ENCODE assay signal across 22 cellular contexts in genomic region chr12:83434600-83434999, GRCh38.
DNase-seq lines count a peak whose midpoint lies in the region; ATAC-seq and TF ChIP-seq lines count a peak whose summit lies in the region.
"Had no signal": no experiment of that assay in that cellular context is flagged by ENCODE, and none has a peak within 500 bp of the region (broad histone marks: within the 10 kb centered on the region; RNA-seq: fewer than 3 reads in every experiment).

No MANE protein-coding gene starts in this region.

- TF ChIP-seq CTCF in GM23338 (conservative IDR thresholded peaks at IDR 0.05; ENCODE audit: low read depth in 2 of 2) = peak; percentile 27 to 35; a peak in 3 of 4 replicates
- 0 out of 2 replicates have a peak, but pooled peaks have one; percentile 3 for TF ChIP-seq CTCF in MM.1S (IDR thresholded peaks at IDR 0.05; ENCODE audit: low read length)
- no peak for TF ChIP-seq CTCF in CD8-positive, alpha-beta T cell (IDR thresholded peaks at IDR 0.05)
- no peak for TF ChIP-seq CTCF in mesothelial cell of epicardium (IDR thresholded peaks at IDR 0.05; ENCODE audit: unreplicated experiment)

- DNase-seq in GM23338 (ENCODE audit: low spot score) = no peak
- DNase-seq in MM.1S = no peak
- peak; percentile 5 for DNase-seq in astrocyte of the hippocampus (ENCODE audit: low read depth, low spot score)
- DNase-seq in mesendoderm = peak; percentile 8
- no peak for DNase-seq in CD8-positive, alpha-beta T cell
- no peak for DNase-seq in mesothelial cell of epicardium (ENCODE audit: low spot score in 2 of 2, unreplicated experiment in 2 of 2)
- DNase-seq: activated CD4-positive, alpha-beta T cell treated with anti-CD3 and anti-CD28 coated beads, Interleukin-2, amount 50 U/mL, for 4 hours; activated naive CD4-positive, alpha-beta T cell; activated T-cell treated with anti-CD3 and anti-CD28 coated beads, Interleukin-2, amount 50 U/mL, for 72 hours; hypothalamus; KG1; NCI-H1436 treated with DMSO at 0.1 percent for 48 hours; NCI-H345; substantia nigra; T-helper 17 cell had no signal

- H2AK5ac ChIP-seq in mesendoderm (ENCODE audit: low read length) = no peak overlapping the region

- no peaks in the 10 kb centered on the region for H3K4me1 ChIP-seq in GM23338 (ENCODE audit: insufficient read depth)
- H3K4me1 ChIP-seq in MM.1S (ENCODE audit: low read length) = no peaks in the 10 kb centered on the region
- H3K4me1 ChIP-seq in mesendoderm (ENCODE audit: control insufficient read depth, low read depth, low read length) = no peaks in the 10 kb centered on the region
- H3K4me1 ChIP-seq in CD8-positive, alpha-beta T cell (ENCODE audit: insufficient read depth, low read length) = no peaks in the 10 kb centered on the region
- H3K4me1 ChIP-seq: SJSA1 had no signal

- H3K36me3 ChIP-seq in GM23338 (ENCODE audit: insufficient read depth) = no peaks in the 10 kb centered on the region
- H3K36me3 ChIP-seq in MM.1S (replicated peaks; ENCODE audit: insufficient read depth, low read length) = no peaks in the 10 kb centered on the region
- no peaks in the 10 kb centered on the region for H3K36me3 ChIP-seq in mesendoderm (ENCODE audit: control insufficient read depth, insufficient read depth, low read length)
- no peaks in the 10 kb centered on the region for H3K36me3 ChIP-seq in CD8-positive, alpha-beta T cell (ENCODE audit: insufficient read depth, low read length)
- H3K36me3 ChIP-seq: SJSA1 had no signal

- H4K5ac ChIP-seq in mesendoderm (ENCODE audit: low read length) = no peak overlapping the region

- H3K79me2 ChIP-seq in GM23338 (replicated peaks; ENCODE audit: insufficient read depth) (no peaks in the 10 kb centered on the region), MM.1S (ENCODE audit: low read length) (no peaks in the 10 kb centered on the region), mesendoderm (ENCODE audit: control insufficient read depth, insufficient read depth, low read length) (no peaks in the 10 kb centered on the region)

- WGBS in mesendoderm (ENCODE audit: extremely low coverage, insufficient coverage, low lambda C conversion rate) = no CpG with 5 or more reads among the region's 1 CpG

- H2AFZ ChIP-seq in GM23338 (no peak overlapping the region), MM.1S (ENCODE audit: low read length) (no peak overlapping the region)

- H3K9ac ChIP-seq in MM.1S (ENCODE audit: low read length) (no peak overlapping the region), mesendoderm (ENCODE audit: low read length) (no peak overlapping the region)

- CTCF ChIA-PET in CD8-positive, alpha-beta T cell (lab: Charles Lee) = no interaction called here

- H3K27me3 ChIP-seq in GM23338 (ENCODE audit: insufficient read depth) = no peaks in the 10 kb centered on the region
- H3K27me3 ChIP-seq in MM.1S (replicated peaks; ENCODE audit: insufficient read depth, low read length) = no peaks in the 10 kb centered on the region
- no peaks in the 10 kb centered on the region for H3K27me3 ChIP-seq in mesendoderm (ENCODE audit: insufficient read depth, low read length, poor library complexity)
- H3K27me3 ChIP-seq in CD8-positive, alpha-beta T cell (ENCODE audit: insufficient read depth, low read length) = no peaks in the 10 kb centered on the region
- H3K27me3 ChIP-seq: SJSA1 had no signal

- H3K9me2 ChIP-seq in GM23338 (ENCODE audit: insufficient read depth) = peaks cover 4% of the 10 kb centered on the region; the same call in 1 of the 2 replicates
- H3K9me2 ChIP-seq in MM.1S (replicated peaks; ENCODE audit: insufficient read depth, low read length) = no peaks in the 10 kb centered on the region

- H4K8ac ChIP-seq in mesendoderm (ENCODE audit: low read depth, low read length) = no peak overlapping the region

- H3K36me3 Mint-ChIP-seq in GM23338 (ENCODE audit: low read depth) = no peaks in the 10 kb centered on the region; the same call in 2 of the 3 replicates
- no peaks in the 10 kb centered on the region for H3K36me3 Mint-ChIP-seq in CD8-positive, alpha-beta T cell
- peaks cover 5% of the 10 kb centered on the region for H3K36me3 Mint-ChIP-seq in mesothelial cell of epicardium
- H3K36me3 Mint-ChIP-seq: brain; stimulated activated memory B cell treated with anti-CD40 and anti-IgM and Interleukin-4, amounts not matched to agents 10 μg/mL and 1 μg/mL and 100 μg/mL, for 72 hours; type B pancreatic cell had no signal

- no peak overlapping the region for H2BK120ac ChIP-seq in mesendoderm (ENCODE audit: low read depth, low read length)

- POLR2A ChIA-PET in CD8-positive, alpha-beta T cell (lab: Charles Lee) = no interaction called here

- H4K20me1 ChIP-seq in GM23338 (replicated peaks; ENCODE audit: insufficient read depth) (no peaks in the 10 kb centered on the region), MM.1S (ENCODE audit: insufficient read depth, low read length) (no peaks in the 10 kb centered on the region)

- peaks cover 3% of the 10 kb centered on the region; the same call in 1 of the 3 replicates for H3K4me1 Mint-ChIP-seq in GM23338
- H3K4me1 Mint-ChIP-seq in CD8-positive, alpha-beta T cell (ENCODE audit: low read depth) = no peaks in the 10 kb centered on the region
- no peaks in the 10 kb centered on the region for H3K4me1 Mint-ChIP-seq in mesothelial cell of epicardium
- H3K4me1 Mint-ChIP-seq: brain; nephron; stimulated activated memory B cell treated with anti-CD40 and anti-IgM and Interleukin-4, amounts not matched to agents 10 μg/mL and 1 μg/mL and 100 μg/mL, for 72 hours; T-helper 17 cell had no signal

- H3K9me3 ChIP-seq in MM.1S (replicated peaks; ENCODE audit: insufficient read depth, low read length) = no peaks in the 10 kb centered on the region
- no peaks in the 10 kb centered on the region for H3K9me3 ChIP-seq in CD8-positive, alpha-beta T cell (ENCODE audit: low read length)

- no peak overlapping the region for H3K56ac ChIP-seq in mesendoderm (ENCODE audit: low read length)

- no peaks in the 10 kb centered on the region for H3K79me1 ChIP-seq in mesendoderm (ENCODE audit: low read length)

- intact Hi-C loops in CD8-positive, alpha-beta T cell (cut with DNase I, micrococcal nuclease) = no loop called here

- H3K27me3 Mint-ChIP-seq in GM23338 (ENCODE audit: insufficient read depth, low read depth, poor library complexity) = no peaks in the 10 kb centered on the region
- H3K27me3 Mint-ChIP-seq in CD8-positive, alpha-beta T cell (ENCODE audit: low read depth) = no peaks in the 10 kb centered on the region
- H3K27me3 Mint-ChIP-seq in mesothelial cell of epicardium (ENCODE audit: low read depth) = no peaks in the 10 kb centered on the region
- H3K27me3 Mint-ChIP-seq: brain; stimulated activated memory B cell treated with anti-CD40 and anti-IgM and Interleukin-4, amounts not matched to agents 10 μg/mL and 1 μg/mL and 100 μg/mL, for 72 hours; T-helper 17 cell; type B pancreatic cell had no signal

- H2BK15ac ChIP-seq in mesendoderm (replicated peaks; ENCODE audit: low read depth) = no peak overlapping the region

- H3K9me3 Mint-ChIP-seq in GM23338 (0 out of 3 replicates have a peak, but pooled peaks cover 7% of the 10 kb centered on the region), mesothelial cell of epicardium (peaks cover 32% of the 10 kb centered on the region)
- peaks cover 23% of the 10 kb centered on the region for H3K9me3 Mint-ChIP-seq in CD8-positive, alpha-beta T cell

- H3K27ac ChIP-seq in GM23338 (ENCODE audit: low read depth) (no peak overlapping the region), MM.1S (ENCODE audit: low read length) (no peak overlapping the region), mesendoderm (ENCODE audit: low read depth, low read length) (no peak overlapping the region)
- H3K27ac ChIP-seq in CD8-positive, alpha-beta T cell (ENCODE audit: low read depth, low read length) = no peak overlapping the region
- H3K27ac ChIP-seq: SJSA1 had no signal

- H2BK5ac ChIP-seq in mesendoderm (ENCODE audit: low read length) = no peak overlapping the region

- H3K4me3 ChIP-seq in GM23338 = no peak overlapping the region
- no peak overlapping the region for H3K4me3 ChIP-seq in MM.1S (ENCODE audit: low read length)
- no peak overlapping the region for H3K4me3 ChIP-seq in mesendoderm (ENCODE audit: low read length)
- no peak overlapping the region for H3K4me3 ChIP-seq in CD8-positive, alpha-beta T cell (ENCODE audit: low read depth, low read length)
- H3K4me3 ChIP-seq: SJSA1 had no signal

- H3K4me2 ChIP-seq in GM23338 (no peak overlapping the region), MM.1S (ENCODE audit: low read depth, low read length) (no peak overlapping the region), mesendoderm (ENCODE audit: low read length) (no peak overlapping the region)

- no peak overlapping the region for H3K27ac Mint-ChIP-seq in GM23338
- H3K27ac Mint-ChIP-seq in CD8-positive, alpha-beta T cell = no peak overlapping the region
- no peak overlapping the region for H3K27ac Mint-ChIP-seq in mesothelial cell of epicardium
- H3K27ac Mint-ChIP-seq: activated T-cell treated with anti-CD3 and anti-CD28 coated beads, Interleukin-2, amount 50 U/mL, for 72 hours; brain; nephron; stimulated activated memory B cell treated with anti-CD40 and anti-IgM and Interleukin-4, amounts not matched to agents 10 μg/mL and 1 μg/mL and 100 μg/mL, for 72 hours; T-helper 17 cell; type B pancreatic cell had no signal

- H3K4ac ChIP-seq in mesendoderm (ENCODE audit: low read depth, low read length) = no peak overlapping the region

- H3K18ac ChIP-seq in mesendoderm (ENCODE audit: low read length) = no peak overlapping the region

- no peak overlapping the region for H3K23ac ChIP-seq in mesendoderm (ENCODE audit: low read length)

- H3K4me3 Mint-ChIP-seq in GM23338 (no peak overlapping the region), mesothelial cell of epicardium (no peak overlapping the region)
- no peak overlapping the region for H3K4me3 Mint-ChIP-seq in CD8-positive, alpha-beta T cell
- H3K4me3 Mint-ChIP-seq: activated T-cell treated with anti-CD3 and anti-CD28 coated beads, Interleukin-2, amount 50 U/mL, for 72 hours; brain; nephron; stimulated activated memory B cell treated with anti-CD40 and anti-IgM and Interleukin-4, amounts not matched to agents 10 μg/mL and 1 μg/mL and 100 μg/mL, for 72 hours; T-helper 17 cell; type B pancreatic cell had no signal

- H3F3A ChIP-seq in GM23338 (replicated peaks; ENCODE audit: low read depth) (no peaks in the 10 kb centered on the region), MM.1S (ENCODE audit: insufficient read depth, low read length) (no peaks in the 10 kb centered on the region)

- ATAC-seq in GM23338 (no peak), HG03175 (IDR thresholded peaks at IDR 0.05; ENCODE audit: unreplicated experiment) (no peak)
- no peak for ATAC-seq in CD8-positive, alpha-beta T cell
- ATAC-seq: activated CD4-positive, CD25-positive, alpha-beta regulatory T cell treated with anti-CD3 and anti-CD28 coated beads, Interleukin-2, amount 50 U/mL, for 24 hours; activated T-cell treated with anti-CD3 and anti-CD28 coated beads, Interleukin-2, amount 50 U/mL, for 72 hours; stimulated activated memory B cell treated with anti-CD40 and anti-IgM and Interleukin-4, amounts not matched to agents 10 μg/mL and 1 μg/mL and 100 μg/mL, for 72 hours; T-helper 17 cell had no signal

TF ChIP-seq in GM23338, 12 proteins besides CTCF, POLR2A, EP300 and RAD21 (continues in another document):
- TF ChIP-seq STAT1 (IDR thresholded peaks at IDR 0.05; ENCODE audit: unreplicated experiment) (no peak), ZNF331 (CRISPR knock-in tag; IDR thresholded peaks at IDR 0.05; ENCODE audit: low read depth) (no peak), EZH2phosphoT487 (IDR thresholded peaks at IDR 0.05; ENCODE audit: unreplicated experiment) (no peak)

Comparison
In these comparisons a context has a peak if more than half of its experiments do, and no peak if none do; other contexts are left out.
1. DNase-seq: peak in astrocyte of the hippocampus (single experiment) and mesendoderm (single experiment); none in GM23338 (single experiment), MM.1S (single experiment), CD8-positive, alpha-beta T cell (0 of 7) and mesothelial cell of epicardium (0 of 2).
2. CTCF ChIP-seq: peak in GM23338 (2 of 2) and MM.1S (single experiment); none in CD8-positive, alpha-beta T cell (single experiment) and mesothelial cell of epicardium (single experiment).